ENCODE assay signal across 33 cellular contexts in the genomic region with DNA sequence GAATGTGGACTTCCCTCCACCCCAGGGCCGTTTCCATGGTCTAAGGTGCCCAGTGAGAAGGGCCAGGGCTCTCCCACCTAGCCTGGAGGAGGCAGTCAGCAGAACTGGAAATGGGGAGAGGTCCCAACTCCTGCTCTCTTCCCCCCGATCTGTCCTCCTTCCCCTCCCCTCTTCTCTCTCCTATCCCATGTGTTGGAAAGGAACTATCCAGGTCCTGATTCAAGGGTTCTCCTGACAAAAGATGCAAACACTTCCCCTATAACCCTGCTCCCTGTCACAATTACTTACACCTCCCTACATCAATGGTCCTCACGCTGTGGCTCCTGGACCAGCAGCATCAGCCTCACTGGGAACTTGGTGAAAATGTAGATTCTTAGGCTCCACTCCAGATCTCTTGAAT. TPM values are rescaled to one million over a fixed set of nuclear protein-coding genes. Genes with fewer than 3 reads are reported as not detected.
"Had no signal": no experiment of that assay in that cellular context is flagged by ENCODE, and none has a peak within 500 bp of the region (broad histone marks: within the 10 kb centered on the region; RNA-seq: fewer than 3 reads in every experiment).

No MANE protein-coding gene starts in this region.

- FAIRE-seq: colon had no signal

- H3K36me3 Mint-ChIP-seq: activated naive CD4-positive, alpha-beta T cell treated with anti-CD3 and anti-CD28 coated beads, Interleukin-2, amount 10 ng/mL, durations not matched to agents 7 days and 5 days; activated naive CD8-positive, alpha-beta T cell had no signal

- ATAC-seq: activated CD4-positive, CD25-positive, alpha-beta regulatory T cell treated with anti-CD3 and anti-CD28 coated beads, Interleukin-2, amount 50 U/mL, for 24 hours; activated CD8-positive, alpha-beta T cell treated with anti-CD3 and anti-CD28 coated beads for 36 hours; body of pancreas; effector memory CD8-positive, alpha-beta T cell; foreskin keratinocyte; gastrocnemius medialis; heart right ventricle; T-helper 17 cell had no signal

- H3K9me3 Mint-ChIP-seq: activated B cell treated with CpG ODN at 0.5 μM for 24 hours; activated CD8-positive, alpha-beta T cell treated with anti-CD3 and anti-CD28 coated beads for 36 hours; activated naive CD4-positive, alpha-beta T cell treated with anti-CD3 and anti-CD28 coated beads, Interleukin-2, amount 10 ng/mL, durations not matched to agents 7 days and 5 days; activated T-helper 1 cell treated with anti-CD3 and anti-CD28 coated beads, Interleukin-12 subunit alpha, Interleukin-12 subunit beta, Interleukin-2, Interleukin-4 antibody, amounts not matched to agents 30 ng/mL and 10 ng/mL and 1 ng/mL, durations not matched to agents 14 hours and 24 hours and 36 hours; activated T-helper 2 cell treated with anti-CD3 and anti-CD28 coated beads, Interferon-gamma antibody, Interleukin-2, Interleukin-4, amounts not matched to agents 10 μg/mL and 5 μg/mL and 100 μg/mL, durations not matched to agents 14 hours and 24 hours and 36 hours; effector memory CD8-positive, alpha-beta T cell; T-helper 2 cell treated with Interferon-gamma antibody and Interleukin-4, amounts not matched to agents 5 μg/mL and 100 μg/mL, for 36 hours had no signal

- DNase-seq: activated B cell treated with CpG ODN at 0.5 μM for 24 hours; activated CD4-positive, alpha-beta T cell treated with anti-CD3 and anti-CD28 coated beads for 48 hours; activated CD4-positive, alpha-beta T cell treated with anti-CD3 and anti-CD28 coated beads, Interleukin-2, amount 50 U/mL, for 1 hour; activated CD4-positive, alpha-beta T cell treated with anti-CD3 and anti-CD28 coated beads, Interleukin-2, amount 50 U/mL, for 48 hours; activated CD8-positive, alpha-beta memory T cell treated with anti-CD3 and anti-CD28 coated beads for 24 hours; activated CD8-positive, alpha-beta T cell treated with anti-CD3 and anti-CD28 coated beads for 36 hours; activated effector memory CD4-positive, alpha-beta T cell treated with anti-CD3 and anti-CD28 coated beads, Interleukin-2, amount 50 U/mL, for 16 hours; activated naive CD4-positive, alpha-beta T cell treated with anti-CD3 and anti-CD28 coated beads, Interleukin-2, amount 10 ng/mL, durations not matched to agents 7 days and 5 days; activated T-cell treated with anti-CD3 and anti-CD28 coated beads, Interleukin-2, amount 50 U/mL, for 48 hours; amniotic stem cell; aorta; body of pancreas; caudate nucleus; cortex of kidney; dermis blood vessel endothelial cell; effector CD4-positive, alpha-beta T cell; effector memory CD8-positive, alpha-beta T cell; erythroblast; foreskin keratinocyte; gastrocnemius medialis; heart right ventricle; T-helper 1 cell; T-helper 17 cell; T1000; WERI-Rb-1 had no signal

- H3K4me1 ChIP-seq: body of pancreas, foreskin keratinocyte, heart right ventricle had no signal

- H3K4me3 Mint-ChIP-seq: activated B cell treated with CpG ODN at 0.5 μM for 24 hours; activated CD8-positive, alpha-beta T cell treated with anti-CD3 and anti-CD28 coated beads for 36 hours; activated naive CD4-positive, alpha-beta T cell treated with anti-CD3 and anti-CD28 coated beads, Interleukin-2, amount 10 ng/mL, durations not matched to agents 7 days and 5 days; activated naive CD8-positive, alpha-beta T cell; activated T-helper 1 cell treated with anti-CD3 and anti-CD28 coated beads, Interleukin-12 subunit alpha, Interleukin-12 subunit beta, Interleukin-2, Interleukin-4 antibody, amounts not matched to agents 30 ng/mL and 10 ng/mL and 1 ng/mL, durations not matched to agents 14 hours and 24 hours and 36 hours; effector memory CD8-positive, alpha-beta T cell; T-helper 17 cell; T-helper 2 cell treated with Interferon-gamma antibody and Interleukin-4, amounts not matched to agents 5 μg/mL and 100 μg/mL, for 36 hours had no signal

- H3K27me3 Mint-ChIP-seq: activated B cell treated with CpG ODN at 0.5 μM for 24 hours; activated CD8-positive, alpha-beta T cell treated with anti-CD3 and anti-CD28 coated beads for 36 hours; activated naive CD8-positive, alpha-beta T cell; effector memory CD8-positive, alpha-beta T cell; T-helper 17 cell had no signal

- H3K27ac ChIP-seq: body of pancreas, esophagus muscularis mucosa, foreskin keratinocyte, gastrocnemius medialis, heart right ventricle, WERI-Rb-1 had no signal

- H3K9me3 ChIP-seq: body of pancreas, esophagus muscularis mucosa, gastrocnemius medialis, heart right ventricle had no signal

- H3K27me3 ChIP-seq: body of pancreas, esophagus muscularis mucosa, foreskin keratinocyte, gastrocnemius medialis, heart right ventricle had no signal

- H3K4me3 ChIP-seq: body of pancreas, esophagus muscularis mucosa, gastrocnemius medialis, heart right ventricle had no signal

- H3K27ac Mint-ChIP-seq: activated B cell treated with CpG ODN at 0.5 μM for 24 hours; activated CD8-positive, alpha-beta T cell treated with anti-CD3 and anti-CD28 coated beads for 36 hours; activated naive CD4-positive, alpha-beta T cell treated with anti-CD3 and anti-CD28 coated beads, Interleukin-2, amount 10 ng/mL, durations not matched to agents 7 days and 5 days; activated naive CD8-positive, alpha-beta T cell; activated T-helper 1 cell treated with anti-CD3 and anti-CD28 coated beads, Interleukin-12 subunit alpha, Interleukin-12 subunit beta, Interleukin-2, Interleukin-4 antibody, amounts not matched to agents 30 ng/mL and 10 ng/mL and 1 ng/mL, durations not matched to agents 14 hours and 24 hours and 36 hours; activated T-helper 2 cell treated with anti-CD3 and anti-CD28 coated beads, Interferon-gamma antibody, Interleukin-2, Interleukin-4, amounts not matched to agents 10 μg/mL and 5 μg/mL and 100 μg/mL, durations not matched to agents 14 hours and 24 hours and 36 hours; effector memory CD8-positive, alpha-beta T cell; T-helper 17 cell; T-helper 2 cell treated with Interferon-gamma antibody and Interleukin-4, amounts not matched to agents 5 μg/mL and 100 μg/mL, for 36 hours had no signal

- H3K36me3 ChIP-seq: esophagus muscularis mucosa, gastrocnemius medialis, heart right ventricle had no signal

RNA-seq across cellular contexts. Expression of a gene that starts 32.9 kb away (rescaled TPM):
- total RNA-seq: activated B cell treated with CpG ODN at 0.5 μM for 24 hours; activated CD8-positive, alpha-beta T cell treated with anti-CD3 and anti-CD28 coated beads for 36 hours; activated T-helper 1 cell treated with anti-CD3 and anti-CD28 coated beads, Interleukin-12 subunit alpha, Interleukin-12 subunit beta, Interleukin-2, Interleukin-4 antibody, amounts not matched to agents 30 ng/mL and 10 ng/mL and 1 ng/mL, durations not matched to agents 14 hours and 24 hours and 36 hours; activated T-helper 2 cell treated with anti-CD3 and anti-CD28 coated beads, Interferon-gamma antibody, Interleukin-2, Interleukin-4, amounts not matched to agents 10 μg/mL and 5 μg/mL and 100 μg/mL, durations not matched to agents 14 hours and 24 hours and 36 hours; aorta; body of pancreas; chondrocyte; dermis blood vessel endothelial cell; esophagus muscularis mucosa; foreskin keratinocyte; gastrocnemius medialis; heart right ventricle; T-helper 17 cell had no signal
- polyA plus RNA-seq: foreskin keratinocyte, heart right ventricle had no signal
